ENCODE assay signal across 9 cellular contexts in the genomic region with DNA sequence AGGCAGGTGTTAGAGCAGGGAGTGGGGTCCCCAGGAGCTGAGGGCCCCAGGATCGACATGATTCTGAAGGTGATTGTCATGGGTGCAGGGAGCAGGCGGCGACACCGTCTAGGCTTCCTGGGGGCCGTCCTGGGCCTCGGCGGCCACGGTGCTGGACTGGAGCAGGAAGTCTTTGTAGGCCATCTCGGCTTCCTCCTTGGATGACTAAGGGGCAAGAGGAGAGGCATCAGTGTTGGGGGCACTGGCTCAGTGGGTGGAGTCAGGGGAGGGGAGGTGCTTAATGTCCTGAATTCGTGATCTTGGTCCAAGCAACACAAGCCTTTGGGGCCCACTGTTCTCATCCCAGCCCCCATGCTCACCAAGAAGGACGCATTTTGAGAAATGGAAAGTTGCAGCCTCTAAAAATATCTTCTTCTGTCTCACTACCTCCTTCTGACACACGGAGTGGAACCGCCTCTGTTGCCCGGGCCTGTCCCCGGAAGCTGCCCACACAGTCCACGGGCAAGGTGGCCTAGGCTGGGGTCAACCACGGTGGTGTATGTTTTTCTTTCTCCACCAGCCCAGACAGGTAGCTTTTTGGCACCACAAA. TPM values are rescaled to one million over a fixed set of nuclear protein-coding genes. Genes with fewer than 3 reads are reported as not detected.
DNase-seq lines count a peak whose midpoint lies in the region; ATAC-seq, FAIRE-seq and TF ChIP-seq lines count a peak whose summit lies in the region.
"Had no signal": no experiment of that assay in that cellular context is flagged by ENCODE, and none has a peak within 500 bp of the region (broad histone marks: within the 10 kb centered on the region; RNA-seq: fewer than 3 reads in every experiment).

No MANE protein-coding gene starts in this region.

- H3K9ac ChIP-seq in H9 (ENCODE audit: extremely low read depth, insufficient read length, low read length): no peak overlapping the region

- no peaks in the 10 kb centered on the region for H3K9me3 Mint-ChIP-seq in H9

- H3K79me1 ChIP-seq in H9 (ENCODE audit: insufficient read depth, low read depth, low read length, poor library complexity, severe bottlenecking): no peaks in the 10 kb centered on the region

- H2BK120ac ChIP-seq in H9 (ENCODE audit: low read depth, low read length, poor library complexity, severe bottlenecking): no peak overlapping the region

- H2AK5ac ChIP-seq in H9 (ENCODE audit: insufficient read length, low read length): no peak overlapping the region

- H3K4me1 Mint-ChIP-seq in H9: peaks cover 0 to 3% of the 10 kb centered on the region in 2 experiments; a peak in 1 of 4 replicates

- H3K4ac ChIP-seq in H9 (ENCODE audit: low read depth, low read length): no peak overlapping the region

- H3K4me1 ChIP-seq in H9 (ENCODE audit: insufficient read depth, low read length): no peaks in the 10 kb centered on the region

- TF ChIP-seq CTCF in dorsolateral prefrontal cortex (IDR thresholded peaks at IDR 0.05 in 54 of 56, conservative IDR thresholded peaks at IDR 0.05 in 2 of 56; ENCODE audit: low read depth in 1 of 56, partially characterized antibody in 56 of 56): no peak
- TF ChIP-seq CTCF in H9 (conservative IDR thresholded peaks at IDR 0.05): no peak

- H2BK12ac ChIP-seq in H9 (ENCODE audit: insufficient read length, low read depth, low read length): no peak overlapping the region

- peak; percentile 73 for ATAC-seq in GM21423 (IDR thresholded peaks at IDR 0.05; ENCODE audit: unreplicated experiment)
- peak; percentile 73 for ATAC-seq in HG03571 (IDR thresholded peaks at IDR 0.05; ENCODE audit: unreplicated experiment)

- H3K27ac ChIP-seq in dorsolateral prefrontal cortex (peak overlapping the region in 2 of 59 donors; percentile 4 to 38), H9 (ENCODE audit: insufficient read length, low read depth, low read length) (no peak overlapping the region)

- no peak overlapping the region for H3K56ac ChIP-seq in H9 (ENCODE audit: insufficient read length, low read depth, low read length)

- no peaks in the 10 kb centered on the region for H3K9me3 ChIP-seq in H9 (ENCODE audit: control insufficient read depth, low read depth, low read length)

- no peak overlapping the region for H4K8ac ChIP-seq in H9 (replicated peaks; ENCODE audit: insufficient read length, low read depth, low read length)

- H2BK5ac ChIP-seq in H9 (ENCODE audit: insufficient read length, low read length): no peak overlapping the region

- H2BK20ac ChIP-seq in H9 (ENCODE audit: low read depth, low read length, poor library complexity, severe bottlenecking): no peak overlapping the region

- H3K4me3 Mint-ChIP-seq in H9: no peak overlapping the region

- no peaks in the 10 kb centered on the region for H3K79me2 ChIP-seq in H9 (ENCODE audit: insufficient read depth, low read length)

- no peak overlapping the region for H3K18ac ChIP-seq in H9 (ENCODE audit: insufficient read length, low read depth, low read length)

- H3K23me2 ChIP-seq in H9 (ENCODE audit: insufficient read length, low read depth, low read length, poor library complexity, severe bottlenecking): no peaks in the 10 kb centered on the region

- DNase-seq in GM18507 (ENCODE audit: extremely low spot score, insufficient read length, low read depth) (peak; percentile 55), globus pallidus (ENCODE audit: low spot score) (peak; percentile 40), dorsolateral prefrontal cortex (no peak), H9 (no peak), SHP77 treated with DMSO at 0.1 percent for 48 hours (lab: John Stamatoyannopoulos, UW) (no peak), urothelium cell line (ENCODE audit: low spot score) (no peak)

- WGBS in H9 (ENCODE audit: extremely low coverage, insufficient read length, low lambda C conversion rate): no CpG with 5 or more reads among the region's 17 CpGs

- no peak overlapping the region for H3K27ac Mint-ChIP-seq in H9

- no peak overlapping the region for H3K14ac ChIP-seq in H9 (ENCODE audit: insufficient read depth, low read length)

- H3K23ac ChIP-seq in H9 (ENCODE audit: insufficient read length, low read depth, low read length): no peak overlapping the region

- no peak overlapping the region for H4K5ac ChIP-seq in H9 (ENCODE audit: insufficient read length, low read depth, low read length)

- H3T11ph ChIP-seq in H9 (ENCODE audit: low read length): no peak overlapping the region

- peak; percentile 97 for FAIRE-seq in GM18507 (lab: Jason Lieb, UNC)
- no peak for FAIRE-seq in urothelium cell line (lab: Jason Lieb, UNC)

- H2AFZ ChIP-seq in H9 (ENCODE audit: low read length): no peak overlapping the region

- H2BK15ac ChIP-seq in H9 (ENCODE audit: low read depth, low read length): no peak overlapping the region

- H3K4me3 ChIP-seq in dorsolateral prefrontal cortex: no peak overlapping the region

- H4K91ac ChIP-seq in H9 (ENCODE audit: insufficient read length, low read depth, low read length): no peak overlapping the region

- H3K36me3 Mint-ChIP-seq in H9 (ENCODE audit: insufficient read depth in 1 of 3, low read depth in 3 of 3): no peaks in the 10 kb centered on the region

- no peaks in the 10 kb centered on the region for H3K27me3 ChIP-seq in dorsolateral prefrontal cortex
- H3K27me3 ChIP-seq in H9 (ENCODE audit: insufficient read depth, low read length): no peaks in the 10 kb centered on the region

- peaks cover 4% of the 10 kb centered on the region for H3K27me3 Mint-ChIP-seq in H9 (ENCODE audit: low read depth)

- intact Hi-C loops in dorsolateral prefrontal cortex (cut with DNase I): no loop called here

- H3K4me2 ChIP-seq in H9 (ENCODE audit: insufficient read depth, insufficient read length, low read length): no peak overlapping the region

- no peaks in the 10 kb centered on the region for H4K20me1 ChIP-seq in H9 (ENCODE audit: control insufficient read depth, insufficient read depth, insufficient read length)

RNA-seq across cellular contexts. Expression of a gene that starts 8.6 kb away (rescaled TPM):
- 1 to 10 TPM in 19 of 120 experiments, under 1 TPM in 41, not detected in 60; 0.24 to 2.7 (median 0.82) TPM for total RNA-seq in dorsolateral prefrontal cortex
- not detected in 2 replicates for total RNA-seq in H9 (2021)
- total RNA-seq: pulmonary artery endothelial cell had no signal

RNA-seq across cellular contexts. Expression of a gene that starts 16.0 kb away (rescaled TPM):
- 1 to 10 TPM in 1 of 120 experiments, under 1 TPM in 12, not detected in 107; 0.07 to 2.7 (median 0.16) TPM for total RNA-seq in dorsolateral prefrontal cortex
- not detected in 2 replicates for total RNA-seq in H9 (2021)
- total RNA-seq: pulmonary artery endothelial cell had no signal

RNA-seq across cellular contexts. Expression of a gene that starts 33.1 kb away (rescaled TPM):
- not detected for total RNA-seq in dorsolateral prefrontal cortex
- total RNA-seq in H9 (2021): not detected in 2 replicates
- total RNA-seq: pulmonary artery endothelial cell had no signal

RNA-seq across cellular contexts. Expression of a gene that starts 40.0 kb away (rescaled TPM):
- under 1 TPM in 1 of 120 experiments, not detected in 119; 0.50 TPM for total RNA-seq in dorsolateral prefrontal cortex
- not detected in 2 replicates for total RNA-seq in H9 (2021)
- total RNA-seq: pulmonary artery endothelial cell had no signal

Comparison
In these comparisons a context has a peak if more than half of its experiments do, and no peak if none do; other contexts are left out.
1. DNase-seq: peak in GM18507 (single experiment) and globus pallidus (single experiment); none in dorsolateral prefrontal cortex (0 of 10), H9 (single experiment), SHP77 treated with DMSO at 0.1 percent for 48 hours (single experiment) and urothelium cell line (single experiment).